Comparison of ENCODE assay signal across 8 cellular contexts in genomic region chr7:132197772-132198171, GRCh38.
"Had no signal": no experiment of that assay in that cellular context is flagged by ENCODE, and none has a peak within 500 bp of the region (broad histone marks: within the 10 kb centered on the region; RNA-seq: fewer than 3 reads in every experiment).

No MANE protein-coding gene starts in this region.

- H3K4me3 ChIP-seq: GM12878 had no signal

- FAIRE-seq: G401.6, GM12878, GM12891, GM12892, GM18507, GM19239 had no signal

- DNase-seq: GDM1, GF-D8 had no signal

- ATAC-seq: GM12878 had no signal
